Comparison of ENCODE assay signal across 14 cellular contexts in genomic region chr12:112963227-112963861, GRCh38.
"Had no signal": no experiment of that assay in that cellular context is flagged by ENCODE, and none has a peak within 500 bp of the region (broad histone marks: within the 10 kb centered on the region; RNA-seq: fewer than 3 reads in every experiment).

No MANE protein-coding gene starts in this region.

- DNase-seq: activated CD4-positive, alpha-beta memory T cell treated with anti-CD3 and anti-CD28 coated beads for 36 hours; activated CD4-positive, alpha-beta T cell treated with anti-CD3 and anti-CD28 coated beads for 36 hours; activated naive CD4-positive, alpha-beta T cell treated with anti-CD3 and anti-CD28 coated beads, Interleukin-2, amount 10 ng/mL, durations not matched to agents 7 days and 5 days; dorsolateral prefrontal cortex; left ventricle myocardium superior; mesenchymal stem cell; sigmoid colon; stimulated activated CD4-positive, alpha-beta T cell treated with anti-CD3 and anti-CD28 coated beads, Interleukin-1b, Interleukin-23, amount 100 ng/mL, for 48 hours; T-helper 9 cell had no signal

- H3K27ac ChIP-seq: ascending aorta, breast epithelium, dorsolateral prefrontal cortex, hepatocyte, sigmoid colon, VCaP had no signal

- H3K9me3 ChIP-seq: ascending aorta had no signal

- H3K4me1 ChIP-seq: ascending aorta, breast epithelium, sigmoid colon had no signal

- ATAC-seq: activated CD4-positive, alpha-beta T cell treated with anti-CD3 and anti-CD28 coated beads for 36 hours; left ventricle myocardium superior; natural killer cell treated with Interleukin-12 subunit alpha and Interleukin-12 subunit beta and Interleukin-15 and Interleukin-18, amount 100 ng/mL, for 72 hours had no signal

- H3K27me3 ChIP-seq: ascending aorta, breast epithelium, hepatocyte, sigmoid colon had no signal

- H3K4me3 ChIP-seq: ascending aorta, breast epithelium, dorsolateral prefrontal cortex, hepatocyte, sigmoid colon had no signal
